In genomic region chr10:4849555-4850242, GRCh38 we compare ENCODE assay signal across 8 cellular contexts. TPM values are rescaled to one million over a fixed set of nuclear protein-coding genes. Genes with fewer than 3 reads are reported as not detected.
DNase-seq lines count a peak whose midpoint lies in the region; ATAC-seq, FAIRE-seq and TF ChIP-seq lines count a peak whose summit lies in the region.

No MANE protein-coding gene starts in this region.

- peak; percentile 88 for ATAC-seq in GM19043 (IDR thresholded peaks at IDR 0.05; ENCODE audit: low read depth, unreplicated experiment)
- peak; percentile 90 for ATAC-seq in HG03280 (IDR thresholded peaks at IDR 0.05; ENCODE audit: unreplicated experiment)

- FAIRE-seq in bronchial epithelial cell (lab: Jason Lieb, UNC): peak; percentile 92

- no peak overlapping the region for H3K4me3 ChIP-seq in WI38 (ENCODE audit: low read depth, low read length)
- H3K4me3 ChIP-seq in bronchial epithelial cell (ENCODE audit: low read depth, low read length): no peak overlapping the region

- peak; percentile 96 for TF ChIP-seq CTCF in WI38 (IDR thresholded peaks at IDR 0.05; ENCODE audit: low read depth, low read length)
- TF ChIP-seq CTCF in bronchial epithelial cell (IDR thresholded peaks at IDR 0.05; ENCODE audit: insufficient read depth, low read length, severe bottlenecking): peak; percentile 98

- no peaks in the 10 kb centered on the region for H3K27me3 ChIP-seq in bronchial epithelial cell (ENCODE audit: control insufficient read depth, insufficient read depth, low read length)

- H3K36me3 ChIP-seq in bronchial epithelial cell (ENCODE audit: control insufficient read depth, insufficient read depth, low read length): no peaks in the 10 kb centered on the region

- DNase-seq in Ammon's horn (ENCODE audit: low spot score) (peak; percentile 94), NCI-H226 (peak; percentile 60), bronchial epithelial cell (ENCODE audit: low read depth) (peak; percentile 90), islet precursor cell (peak; percentile 92)
- peak; percentile 82 to 92 (median 84) for DNase-seq in stimulated activated CD4-positive, alpha-beta T cell treated with anti-CD3 and anti-CD28 coated beads, Interleukin-1b, Interleukin-23, amount 100 ng/mL, for 24 hours (ENCODE audit: low read depth in 4 of 4, low spot score in 1 of 4)

RNA-seq across cellular contexts. Expression of gene AKR1E2, which starts 23.7 kb away (rescaled TPM):
- 4.2 and 6.1 TPM in 2 replicates for total RNA-seq in bronchial epithelial cell
